Comparison of ENCODE assay signal across 8 cellular contexts in the genomic region with DNA sequence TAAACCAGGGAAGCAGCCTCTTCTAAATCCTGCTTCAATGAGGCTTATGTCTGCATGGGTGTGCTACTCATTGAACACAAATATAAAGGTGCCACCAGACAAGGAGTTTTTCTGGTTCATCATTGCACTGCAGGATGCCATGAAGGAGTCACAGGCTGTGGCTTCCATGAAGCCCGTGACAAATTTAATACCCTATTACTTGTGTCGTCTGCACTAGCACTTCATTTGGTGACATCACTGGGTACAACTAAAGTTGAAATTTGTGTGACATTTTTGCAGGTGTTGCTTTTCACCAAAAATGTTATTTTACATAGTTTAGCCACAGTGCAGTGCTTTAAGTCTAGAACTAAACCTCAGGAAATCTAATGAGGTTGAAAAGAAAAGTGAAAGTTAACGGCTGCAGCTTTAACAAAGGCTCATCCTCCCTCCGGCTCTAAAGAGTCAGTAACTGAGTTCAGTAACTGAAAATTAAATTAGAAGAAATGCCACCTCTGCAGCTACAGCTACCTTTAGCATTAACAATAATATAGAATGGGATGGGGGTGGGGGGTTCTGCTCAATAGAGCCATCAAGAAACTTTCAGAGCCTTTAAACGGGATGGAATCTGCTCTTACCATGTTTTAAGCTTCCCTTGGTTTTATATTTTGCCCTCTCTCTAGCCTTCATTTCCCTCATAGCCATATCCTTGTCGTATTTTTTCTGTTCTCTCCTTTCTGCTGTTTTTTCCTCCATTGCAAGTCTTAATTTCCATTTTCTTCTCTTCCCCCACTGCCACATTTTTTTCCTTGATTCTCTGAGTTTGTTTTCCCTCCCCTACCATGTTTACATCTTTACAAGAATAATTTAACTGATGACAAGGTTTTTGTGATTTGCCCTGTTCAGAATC.
DNase-seq lines count a peak whose midpoint lies in the region; ATAC-seq and TF ChIP-seq lines count a peak whose summit lies in the region.

No MANE protein-coding gene starts in this region.

- intact Hi-C loops in breast epithelium (cut with DNase I; ENCODE audit: low total_unique reads) = no loop called here
- intact Hi-C loops in naive thymus-derived CD4-positive, alpha-beta T cell (cut with micrococcal nuclease) = loop anchor here (1.0 to 10.0 kb wide), 6 partner anchors 165 to 1902 kb away; a partner anchor contains a TSS

- no peaks in the 10 kb centered on the region for H3K9me3 Mint-ChIP-seq in naive thymus-derived CD4-positive, alpha-beta T cell

- peak overlapping the region; percentile 89 to 100 (median 95) for H3K4me3 Mint-ChIP-seq in naive thymus-derived CD4-positive, alpha-beta T cell

- peak overlapping the region; percentile 84 to 98 (median 95) for H3K27ac Mint-ChIP-seq in naive thymus-derived CD4-positive, alpha-beta T cell

- ATAC-seq in GM21528 (IDR thresholded peaks at IDR 0.05; ENCODE audit: low FRiP score, unreplicated experiment) = peak; percentile 92
- ATAC-seq in naive thymus-derived CD4-positive, alpha-beta T cell = peak; percentile 81

- H3K27ac ChIP-seq in breast epithelium = no peak overlapping the region
- H3K27ac ChIP-seq in naive thymus-derived CD4-positive, alpha-beta T cell (ENCODE audit: low read depth, low read length) = peak overlapping the region; percentile 70

- TF ChIP-seq CTCF in GM12875 (IDR thresholded peaks at IDR 0.05; ENCODE audit: borderline replicate concordance, insufficient read depth, low read depth, low read length) (no peak), breast epithelium (IDR thresholded peaks at IDR 0.05) (no peak)

- POLR2A ChIA-PET in naive thymus-derived CD4-positive, alpha-beta T cell (lab: Charles Lee) = interaction anchor here (1.2 kb wide), 1 partner anchor 9 kb away, joined by 4 read pairs; no protein-coding TSS in a partner anchor

- no peaks in the 10 kb centered on the region for H3K4me1 ChIP-seq in breast epithelium
- H3K4me1 ChIP-seq in naive thymus-derived CD4-positive, alpha-beta T cell (ENCODE audit: control insufficient read depth in 2 of 2, insufficient read depth in 2 of 2, low read length in 2 of 2) = no peaks in the 10 kb centered on the region

- CTCF ChIA-PET in naive thymus-derived CD4-positive, alpha-beta T cell (lab: Charles Lee) = no interaction called here

- peaks cover 0 to 14% (median 6%) of the 10 kb centered on the region in 5 donors for H3K27me3 Mint-ChIP-seq in naive thymus-derived CD4-positive, alpha-beta T cell

- H3K4me3 ChIP-seq in GM12875 (ENCODE audit: low read depth, low read length) (peak overlapping the region; percentile 43), breast epithelium (peak overlapping the region; percentile 50 to 65 (median 55))
- peak overlapping the region; percentile 46 for H3K4me3 ChIP-seq in Jurkat, Clone E6-1 (ENCODE audit: low read length)
- H3K4me3 ChIP-seq in naive thymus-derived CD4-positive, alpha-beta T cell (ENCODE audit: low read length) = peak overlapping the region; percentile 74

- no peaks in the 10 kb centered on the region for H3K27me3 ChIP-seq in breast epithelium
- H3K27me3 ChIP-seq in naive thymus-derived CD4-positive, alpha-beta T cell (ENCODE audit: control insufficient read depth in 2 of 2, insufficient read depth in 2 of 2, low read length in 2 of 2) = no peaks in the 10 kb centered on the region

- no peaks in the 10 kb centered on the region for H3K36me3 Mint-ChIP-seq in naive thymus-derived CD4-positive, alpha-beta T cell

- no peak for TF ChIP-seq POLR2A in breast epithelium (IDR thresholded peaks at IDR 0.05)

- no peaks in the 10 kb centered on the region for H3K9me3 ChIP-seq in breast epithelium
- no peaks in the 10 kb centered on the region for H3K9me3 ChIP-seq in naive thymus-derived CD4-positive, alpha-beta T cell (ENCODE audit: control insufficient read depth in 2 of 3, low read length in 3 of 3)

- DNase-seq in Jurkat, Clone E6-1 (ENCODE audit: low read depth, low spot score) = peak; percentile 55
- no peak for DNase-seq in breast epithelium (ENCODE audit: low spot score in 2 of 2)
- DNase-seq in naive thymus-derived CD4-positive, alpha-beta T cell = peak in 5 of 9 donors; percentile 30 to 41 (median 33)
- DNase-seq in glomerular visceral epithelial cell (ENCODE audit: extremely low spot score) = no peak
- DNase-seq in NCI-H524 (lab: John Stamatoyannopoulos, UW) = no peak
- DNase-seq in NCI-H1092 (lab: John Stamatoyannopoulos, UW) = no peak

- no peaks in the 10 kb centered on the region for H3K36me3 ChIP-seq in breast epithelium
- no peaks in the 10 kb centered on the region for H3K36me3 ChIP-seq in naive thymus-derived CD4-positive, alpha-beta T cell (ENCODE audit: control insufficient read depth in 2 of 3, insufficient read depth in 3 of 3, low read length in 3 of 3)

- peaks cover 7 to 23% (median 17%) of the 10 kb centered on the region in 7 donors for H3K4me1 Mint-ChIP-seq in naive thymus-derived CD4-positive, alpha-beta T cell

Comparison
In these comparisons a context has a peak if more than half of its experiments do, and no peak if none do; other contexts are left out.
1. DNase-seq: peak in Jurkat, Clone E6-1 (single experiment) and naive thymus-derived CD4-positive, alpha-beta T cell (5 of 9); none in breast epithelium (0 of 2), glomerular visceral epithelial cell (single experiment), NCI-H524 (0 of 2) and NCI-H1092 (single experiment).
2. Peak in every context shown above with its lines, with median percentiles within 50 percentile points of each other: H3K4me3 ChIP-seq.